In the genomic region with DNA sequence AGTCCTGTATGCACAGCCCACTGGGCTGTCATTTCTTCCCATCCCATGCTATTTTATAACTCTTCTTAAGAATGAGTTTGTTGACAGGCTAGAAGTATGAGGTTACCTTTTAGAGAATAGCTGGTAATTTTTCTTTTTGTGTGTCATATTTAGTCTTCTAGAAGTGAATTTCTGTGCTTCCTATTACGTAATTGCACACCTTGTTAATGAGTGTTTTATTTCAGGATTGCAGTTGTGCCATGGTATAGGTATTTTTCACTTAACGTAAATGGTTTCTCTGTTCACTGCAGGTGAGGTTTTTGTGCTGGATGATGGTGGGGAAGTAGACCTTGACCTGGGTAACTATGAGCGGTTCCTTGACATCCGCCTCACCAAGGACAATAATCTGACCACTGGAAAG, we compare ENCODE assay signal across 24 cellular contexts. TPM values are rescaled to one million over a fixed set of nuclear protein-coding genes. Genes with fewer than 3 reads are reported as not detected.
DNase-seq lines count a peak whose midpoint lies in the region; TF ChIP-seq lines count a peak whose summit lies in the region.
"Had no signal": no experiment of that assay in that cellular context is flagged by ENCODE, and none has a peak within 500 bp of the region (broad histone marks: within the 10 kb centered on the region; RNA-seq: fewer than 3 reads in every experiment).

No MANE protein-coding gene starts in this region.

- intact Hi-C loops in activated naive CD4-positive, alpha-beta T cell treated with anti-CD3 and anti-CD28 coated beads for 36 hours (cut with micrococcal nuclease): loop anchor here (1.0 to 10.0 kb wide), 4 partner anchors 19 to 810 kb away; a partner anchor contains a TSS
- intact Hi-C loops in activated T-helper 1 cell treated with anti-CD3 and anti-CD28 coated beads, Interleukin-12 subunit alpha, Interleukin-12 subunit beta, Interleukin-2, Interleukin-4 antibody, amounts not matched to agents 30 ng/mL and 10 ng/mL and 1 ng/mL, durations not matched to agents 14 hours and 24 hours and 36 hours (cut with micrococcal nuclease): loop anchor here (1.0 to 10.0 kb wide), 5 partner anchors 19 to 940 kb away; a partner anchor contains a TSS
- intact Hi-C loops in uterus (cut with DNase I; ENCODE audit: low total_unique reads): no loop called here

- no peaks in the 10 kb centered on the region for H3K9me2 ChIP-seq in Karpas-422 (replicated peaks; ENCODE audit: insufficient read depth, low read length)

- peaks cover 0 to 13% of the 10 kb centered on the region in 2 donors for H3K4me1 ChIP-seq in uterus
- peaks cover 21% of the 10 kb centered on the region for H3K4me1 ChIP-seq in Karpas-422 (ENCODE audit: low read length)

- H3K27me3 ChIP-seq in uterus: no peaks in the 10 kb centered on the region
- no peaks in the 10 kb centered on the region for H3K27me3 ChIP-seq in Karpas-422 (ENCODE audit: low read length)
- H3K27me3 ChIP-seq: heart right ventricle, upper lobe of right lung had no signal

- H4K20me1 ChIP-seq in Karpas-422 (ENCODE audit: insufficient read depth, low read depth, low read length): peaks cover 19% of the 10 kb centered on the region

- peaks cover 55% of the 10 kb centered on the region for H3K4me1 Mint-ChIP-seq in activated naive CD4-positive, alpha-beta T cell treated with anti-CD3 and anti-CD28 coated beads for 36 hours (ENCODE audit: low read depth)
- peaks cover 63% of the 10 kb centered on the region for H3K4me1 Mint-ChIP-seq in activated T-helper 1 cell treated with anti-CD3 and anti-CD28 coated beads, Interleukin-12 subunit alpha, Interleukin-12 subunit beta, Interleukin-2, Interleukin-4 antibody, amounts not matched to agents 30 ng/mL and 10 ng/mL and 1 ng/mL, durations not matched to agents 14 hours and 24 hours and 36 hours (ENCODE audit: low read depth)
- H3K4me1 Mint-ChIP-seq in glutamatergic neuron (ENCODE audit: low read depth, unreplicated experiment): peaks cover 63% of the 10 kb centered on the region

- DNase-seq in activated naive CD4-positive, alpha-beta T cell treated with anti-CD3 and anti-CD28 coated beads for 36 hours: no peak
- DNase-seq in activated naive CD4-positive, alpha-beta T cell treated with Interleukin-2 at 50 U/mL for 16 hours: no peak
- no peak for DNase-seq in activated T-helper 1 cell treated with anti-CD3 and anti-CD28 coated beads, Interleukin-12 subunit alpha, Interleukin-12 subunit beta, Interleukin-2, Interleukin-4 antibody, amounts not matched to agents 30 ng/mL and 10 ng/mL and 1 ng/mL, durations not matched to agents 14 hours and 24 hours and 36 hours (ENCODE audit: low spot score)
- DNase-seq in glutamatergic neuron (no peak), uterus (no peak), NCI-H2171 treated with DMSO at 0.1 percent for 48 hours (lab: John Stamatoyannopoulos, UW) (no peak), Karpas-422 (no peak)
- DNase-seq: activated CD4-positive, CD25-positive, alpha-beta regulatory T cell; activated effector memory CD4-positive, alpha-beta T cell treated with anti-CD3 and anti-CD28 coated beads, Interleukin-2, amount 50 U/mL, for 16 hours; anterior cingulate cortex; DMS153; GF-D8; heart right ventricle; KG1; mesendoderm; naive B cell; occipital lobe; retina; stimulated activated CD4-positive, alpha-beta T cell treated with anti-CD3 and anti-CD28 coated beads, Interleukin-12 subunit alpha, Interleukin-12 subunit beta, amount 100 ng/mL, for 4 hours; stimulated activated CD4-positive, alpha-beta T cell treated with anti-CD3 and anti-CD28 coated beads, Interleukin-4, amount 100 ng/mL, for 4 hours; SW 1271; upper lobe of right lung had no signal

- TF ChIP-seq POLR2A in uterus (IDR thresholded peaks at IDR 0.05): no peak

- H3K27ac ChIP-seq in uterus (peak overlapping the region; percentile 97 to 98), Karpas-422 (ENCODE audit: low read length) (no peak overlapping the region)
- H3K27ac ChIP-seq: heart right ventricle, upper lobe of right lung had no signal

- H3K36me3 ChIP-seq in uterus (no peaks in the 10 kb centered on the region), Karpas-422 (ENCODE audit: insufficient read depth, low read length) (peaks cover 78% of the 10 kb centered on the region)

- peak overlapping the region; percentile 67 for H3K27ac Mint-ChIP-seq in activated naive CD4-positive, alpha-beta T cell treated with anti-CD3 and anti-CD28 coated beads for 36 hours
- H3K27ac Mint-ChIP-seq in activated T-helper 1 cell treated with anti-CD3 and anti-CD28 coated beads, Interleukin-12 subunit alpha, Interleukin-12 subunit beta, Interleukin-2, Interleukin-4 antibody, amounts not matched to agents 30 ng/mL and 10 ng/mL and 1 ng/mL, durations not matched to agents 14 hours and 24 hours and 36 hours: peak overlapping the region; percentile 69
- peak overlapping the region; percentile 95 for H3K27ac Mint-ChIP-seq in glutamatergic neuron (ENCODE audit: unreplicated experiment)

- H3K9me3 ChIP-seq in uterus (no peaks in the 10 kb centered on the region), Karpas-422 (ENCODE audit: low read length) (no peaks in the 10 kb centered on the region)
- H3K9me3 ChIP-seq: heart right ventricle, upper lobe of right lung had no signal

- no peaks in the 10 kb centered on the region for H3K9me3 Mint-ChIP-seq in activated naive CD4-positive, alpha-beta T cell treated with anti-CD3 and anti-CD28 coated beads for 36 hours
- no peaks in the 10 kb centered on the region for H3K9me3 Mint-ChIP-seq in activated T-helper 1 cell treated with anti-CD3 and anti-CD28 coated beads, Interleukin-12 subunit alpha, Interleukin-12 subunit beta, Interleukin-2, Interleukin-4 antibody, amounts not matched to agents 30 ng/mL and 10 ng/mL and 1 ng/mL, durations not matched to agents 14 hours and 24 hours and 36 hours
- H3K9me3 Mint-ChIP-seq in glutamatergic neuron (ENCODE audit: unreplicated experiment): peaks cover 14% of the 10 kb centered on the region
- H3K9me3 Mint-ChIP-seq: central memory CD8-positive, alpha-beta T cell; naive B cell had no signal

- H3K4me3 Mint-ChIP-seq in activated naive CD4-positive, alpha-beta T cell treated with anti-CD3 and anti-CD28 coated beads for 36 hours: no peak overlapping the region
- H3K4me3 Mint-ChIP-seq in activated T-helper 1 cell treated with anti-CD3 and anti-CD28 coated beads, Interleukin-12 subunit alpha, Interleukin-12 subunit beta, Interleukin-2, Interleukin-4 antibody, amounts not matched to agents 30 ng/mL and 10 ng/mL and 1 ng/mL, durations not matched to agents 14 hours and 24 hours and 36 hours: peak overlapping the region; percentile 55
- peak overlapping the region; percentile 47 for H3K4me3 Mint-ChIP-seq in glutamatergic neuron (ENCODE audit: unreplicated experiment)
- H3K4me3 Mint-ChIP-seq: central memory CD8-positive, alpha-beta T cell had no signal

- no peak overlapping the region for H3K9ac ChIP-seq in Karpas-422 (ENCODE audit: low read length)

- peaks cover 78% of the 10 kb centered on the region for H3K36me3 Mint-ChIP-seq in activated naive CD4-positive, alpha-beta T cell treated with anti-CD3 and anti-CD28 coated beads for 36 hours (ENCODE audit: low read depth)
- peaks cover 79% of the 10 kb centered on the region for H3K36me3 Mint-ChIP-seq in activated T-helper 1 cell treated with anti-CD3 and anti-CD28 coated beads, Interleukin-12 subunit alpha, Interleukin-12 subunit beta, Interleukin-2, Interleukin-4 antibody, amounts not matched to agents 30 ng/mL and 10 ng/mL and 1 ng/mL, durations not matched to agents 14 hours and 24 hours and 36 hours (ENCODE audit: low read depth)
- H3K36me3 Mint-ChIP-seq in glutamatergic neuron (ENCODE audit: unreplicated experiment): no peaks in the 10 kb centered on the region

- no peak overlapping the region for H3K4me2 ChIP-seq in Karpas-422 (ENCODE audit: low read depth, low read length, poor library complexity, severe bottlenecking)

- CTCF ChIA-PET in activated naive CD4-positive, alpha-beta T cell treated with anti-CD3 and anti-CD28 coated beads for 36 hours (lab: Charles Lee): interaction anchor here (0.6 to 3.4 kb wide), 4 partner anchors 8 to 1737 kb away, joined by 3 to 22 read pairs (median 4); no protein-coding TSS in a partner anchor

- H3K4me3 ChIP-seq in uterus (no peak overlapping the region), Karpas-422 (ENCODE audit: low read length) (no peak overlapping the region)
- H3K4me3 ChIP-seq: heart right ventricle, upper lobe of right lung had no signal

- no peak overlapping the region for H2AFZ ChIP-seq in Karpas-422 (ENCODE audit: low read length)

- H3K27me3 Mint-ChIP-seq in activated naive CD4-positive, alpha-beta T cell treated with anti-CD3 and anti-CD28 coated beads for 36 hours (ENCODE audit: low read depth): no peaks in the 10 kb centered on the region
- H3K27me3 Mint-ChIP-seq in activated T-helper 1 cell treated with anti-CD3 and anti-CD28 coated beads, Interleukin-12 subunit alpha, Interleukin-12 subunit beta, Interleukin-2, Interleukin-4 antibody, amounts not matched to agents 30 ng/mL and 10 ng/mL and 1 ng/mL, durations not matched to agents 14 hours and 24 hours and 36 hours (ENCODE audit: insufficient read depth): no peaks in the 10 kb centered on the region
- H3K27me3 Mint-ChIP-seq in glutamatergic neuron (ENCODE audit: unreplicated experiment): peaks cover 6% of the 10 kb centered on the region
- H3K27me3 Mint-ChIP-seq: central memory CD8-positive, alpha-beta T cell; naive B cell had no signal

- TF ChIP-seq CTCF in glutamatergic neuron (IDR thresholded peaks at IDR 0.05; ENCODE audit: partially characterized antibody, unreplicated experiment): no peak
- TF ChIP-seq CTCF in uterus (IDR thresholded peaks at IDR 0.05): no peak

- peaks cover 89% of the 10 kb centered on the region for H3K79me2 ChIP-seq in Karpas-422 (ENCODE audit: low read length)

RNA-seq across cellular contexts. Expression of a gene that starts 5.0 kb away (rescaled TPM):
- total RNA-seq in activated naive CD4-positive, alpha-beta T cell treated with anti-CD3 and anti-CD28 coated beads for 36 hours: 10 to 100 TPM; 74.9 to 75.1 TPM
- 172 and 174 TPM in 2 replicates for total RNA-seq in activated T-helper 1 cell treated with anti-CD3 and anti-CD28 coated beads, Interleukin-12 subunit alpha, Interleukin-12 subunit beta, Interleukin-2, Interleukin-4 antibody, amounts not matched to agents 30 ng/mL and 10 ng/mL and 1 ng/mL, durations not matched to agents 14 hours and 24 hours and 36 hours
- total RNA-seq in glutamatergic neuron (ENCODE audit: unreplicated experiment) (110 TPM), uterus (10 to 100 TPM; 30.9 to 70.1 (median 51.3) TPM)
- total RNA-seq in Karpas-422 (2014; rRNA removed; shearing (Covaris generic); ENCODE audit: low replicate concordance): 34.4 and 61.3 TPM in 2 replicates

RNA-seq across cellular contexts. Expression of a gene that starts 37.0 kb away (rescaled TPM):
- total RNA-seq in activated naive CD4-positive, alpha-beta T cell treated with anti-CD3 and anti-CD28 coated beads for 36 hours: under 1 TPM; 0.10 to 0.12 TPM
- total RNA-seq in activated T-helper 1 cell treated with anti-CD3 and anti-CD28 coated beads, Interleukin-12 subunit alpha, Interleukin-12 subunit beta, Interleukin-2, Interleukin-4 antibody, amounts not matched to agents 30 ng/mL and 10 ng/mL and 1 ng/mL, durations not matched to agents 14 hours and 24 hours and 36 hours: 0.18 TPM in 1 of 2 replicates, not detected in the other
- total RNA-seq in glutamatergic neuron (ENCODE audit: unreplicated experiment): 0.20 TPM
- total RNA-seq in uterus: 10 to 100 TPM in 1 of 4 donors, 1 to 10 TPM in 1, under 1 TPM in 1, not detected in 1; 0.83 to 31.3 (median 1.6) TPM
- 0.89 and 1.5 TPM in 2 replicates for total RNA-seq in Karpas-422 (2014; rRNA removed; shearing (Covaris generic); ENCODE audit: low replicate concordance)
- total RNA-seq: left lobe of liver had no signal
